Comparison of ENCODE assay signal across 9 cellular contexts in the genomic region with DNA sequence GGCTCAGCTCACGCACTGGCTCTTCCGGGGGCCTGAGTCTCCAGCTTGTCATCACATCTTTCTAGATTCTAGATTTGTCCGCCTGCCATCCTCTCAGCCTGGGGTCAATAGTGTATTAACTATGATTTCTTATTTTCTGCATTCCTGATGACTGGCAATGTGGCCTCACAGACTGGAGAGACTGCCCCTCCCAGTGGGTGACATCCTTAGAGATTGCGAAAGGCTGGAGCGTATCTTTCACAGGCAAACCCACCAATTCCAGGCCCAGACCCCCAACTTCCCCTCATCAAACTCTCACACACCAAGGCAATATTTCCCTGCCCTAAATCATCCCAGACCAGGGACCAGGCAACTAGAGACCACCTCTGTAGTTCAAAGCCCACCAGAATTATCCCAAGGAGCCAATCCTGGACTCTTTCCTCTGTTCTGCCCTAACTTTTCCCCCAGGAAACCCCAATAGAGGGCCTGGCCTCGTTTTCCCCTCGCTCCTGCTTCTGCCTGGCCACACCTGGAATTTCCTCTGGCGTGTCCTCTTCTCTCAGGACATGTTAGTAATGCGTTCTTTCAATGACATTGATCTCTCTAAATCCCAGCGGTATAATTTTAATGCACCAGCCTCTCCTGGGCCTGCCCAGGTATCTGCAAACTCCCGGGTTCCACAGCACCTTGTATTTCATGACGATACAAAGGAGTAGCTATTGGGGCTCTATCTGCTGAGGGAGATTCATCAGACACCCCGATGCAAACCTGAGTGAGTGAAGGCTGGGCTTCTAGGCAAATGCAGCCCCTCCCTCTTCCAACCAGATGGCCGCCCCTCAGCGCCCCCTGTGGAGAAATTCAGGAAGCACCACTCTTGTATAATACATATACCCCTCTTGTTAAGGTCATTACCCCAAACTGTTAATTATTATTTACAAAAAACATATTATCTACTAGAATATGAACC. TPM values are rescaled to one million over a fixed set of nuclear protein-coding genes. Genes with fewer than 3 reads are reported as not detected.
DNase-seq lines count a peak whose midpoint lies in the region; TF ChIP-seq lines count a peak whose summit lies in the region.
"Had no signal": no experiment of that assay in that cellular context is flagged by ENCODE, and none has a peak within 500 bp of the region (broad histone marks: within the 10 kb centered on the region; RNA-seq: fewer than 3 reads in every experiment).

No MANE protein-coding gene starts in this region.

- no peaks in the 10 kb centered on the region for H3K9me3 ChIP-seq in sigmoid colon
- H3K9me3 ChIP-seq: psoas muscle had no signal

- POLR2A ChIA-PET in activated CD4-positive, alpha-beta memory T cell treated with anti-CD3 and anti-CD28 coated beads for 36 hours (lab: Charles Lee) = no interaction called here
- POLR2A ChIA-PET in activated CD4-positive, alpha-beta memory T cell treated with anti-CD3 and anti-CD28 coated beads, Interleukin-2, amount 10 ng/mL, durations not matched to agents 7 days and 5 days (lab: Charles Lee) = no interaction called here

- H3K36me3 Mint-ChIP-seq in activated CD4-positive, alpha-beta memory T cell treated with anti-CD3 and anti-CD28 coated beads for 36 hours = no peaks in the 10 kb centered on the region
- H3K36me3 Mint-ChIP-seq in activated CD4-positive, alpha-beta memory T cell treated with anti-CD3 and anti-CD28 coated beads, Interleukin-2, amount 10 ng/mL, durations not matched to agents 7 days and 5 days (ENCODE audit: low read depth) = no peaks in the 10 kb centered on the region

- peak; percentile 74 for TF ChIP-seq CTCF in NB4 (IDR thresholded peaks at IDR 0.05; ENCODE audit: low read depth, low read length)
- TF ChIP-seq CTCF in sigmoid colon (IDR thresholded peaks at IDR 0.05) = no peak

- H3K4me1 ChIP-seq in sigmoid colon = peaks cover 0 to 15% (median 6%) of the 10 kb centered on the region in 4 donors
- H3K4me1 ChIP-seq: psoas muscle had no signal

- no peak overlapping the region for H3K27ac Mint-ChIP-seq in activated CD4-positive, alpha-beta memory T cell treated with anti-CD3 and anti-CD28 coated beads for 36 hours
- H3K27ac Mint-ChIP-seq in activated CD4-positive, alpha-beta memory T cell treated with anti-CD3 and anti-CD28 coated beads, Interleukin-2, amount 10 ng/mL, durations not matched to agents 7 days and 5 days = no peak overlapping the region

- peaks cover 25% of the 10 kb centered on the region for H3K27me3 Mint-ChIP-seq in activated CD4-positive, alpha-beta memory T cell treated with anti-CD3 and anti-CD28 coated beads for 36 hours
- peaks cover 33% of the 10 kb centered on the region for H3K27me3 Mint-ChIP-seq in activated CD4-positive, alpha-beta memory T cell treated with anti-CD3 and anti-CD28 coated beads, Interleukin-2, amount 10 ng/mL, durations not matched to agents 7 days and 5 days

- H3K4me3 ChIP-seq in NB4 (ENCODE audit: low read depth, low read length) = no peak overlapping the region
- H3K4me3 ChIP-seq in sigmoid colon = no peak overlapping the region
- H3K4me3 ChIP-seq: psoas muscle had no signal

- DNase-seq in activated CD4-positive, alpha-beta memory T cell treated with anti-CD3 and anti-CD28 coated beads for 36 hours = peak; percentile 31
- DNase-seq in activated CD4-positive, alpha-beta memory T cell treated with anti-CD3 and anti-CD28 coated beads, Interleukin-2, amount 10 ng/mL, durations not matched to agents 7 days and 5 days = no peak
- peak; percentile 50 for DNase-seq in NB4 (ENCODE audit: low read depth)
- peak; percentile 9 for DNase-seq in central memory CD4-positive, alpha-beta T cell
- DNase-seq in sigmoid colon = peak; percentile 54
- DNase-seq in 8988T = no peak
- DNase-seq in NK-92 treated with Interleukin-12 subunit alpha and Interleukin-12 subunit beta, amount 100 ng/mL, for 24 hours (lab: John Stamatoyannopoulos, UW) = no peak
- no peak for DNase-seq in Ammon's horn (ENCODE audit: low spot score)
- DNase-seq: psoas muscle had no signal

- TF ChIP-seq EP300 in sigmoid colon (IDR thresholded peaks at IDR 0.05) = no peak

- CTCF ChIA-PET in activated CD4-positive, alpha-beta memory T cell treated with anti-CD3 and anti-CD28 coated beads for 36 hours (lab: Charles Lee) = interaction anchor here (0.6 to 1.2 kb wide), 3 partner anchors 74 to 657 kb away, joined by 3 to 6 read pairs (median 4); no protein-coding TSS in a partner anchor
- CTCF ChIA-PET in activated CD4-positive, alpha-beta memory T cell treated with anti-CD3 and anti-CD28 coated beads, Interleukin-2, amount 10 ng/mL, durations not matched to agents 7 days and 5 days (lab: Charles Lee) = interaction anchor here (1.0 to 1.4 kb wide), 3 partner anchors 15 to 77 kb away, joined by 3 to 4 read pairs (median 3); no protein-coding TSS in a partner anchor

- no peak overlapping the region for H3K27ac ChIP-seq in sigmoid colon
- H3K27ac ChIP-seq: psoas muscle had no signal

- intact Hi-C loops in activated CD4-positive, alpha-beta memory T cell treated with anti-CD3 and anti-CD28 coated beads for 36 hours (cut with micrococcal nuclease) = no loop called here
- intact Hi-C loops in sigmoid colon (cut with DNase I) = no loop called here

- TF ChIP-seq POLR2A in NB4 (IDR thresholded peaks at IDR 0.05; ENCODE audit: extremely low read depth, insufficient read length) (no peak), sigmoid colon (IDR thresholded peaks at IDR 0.05) (no peak)

- no peak overlapping the region for H3K4me3 Mint-ChIP-seq in activated CD4-positive, alpha-beta memory T cell treated with anti-CD3 and anti-CD28 coated beads for 36 hours
- H3K4me3 Mint-ChIP-seq in activated CD4-positive, alpha-beta memory T cell treated with anti-CD3 and anti-CD28 coated beads, Interleukin-2, amount 10 ng/mL, durations not matched to agents 7 days and 5 days = no peak overlapping the region

- no peaks in the 10 kb centered on the region for H3K36me3 ChIP-seq in sigmoid colon

- H3K9me3 Mint-ChIP-seq in activated CD4-positive, alpha-beta memory T cell treated with anti-CD3 and anti-CD28 coated beads for 36 hours = no peaks in the 10 kb centered on the region
- no peaks in the 10 kb centered on the region for H3K9me3 Mint-ChIP-seq in activated CD4-positive, alpha-beta memory T cell treated with anti-CD3 and anti-CD28 coated beads, Interleukin-2, amount 10 ng/mL, durations not matched to agents 7 days and 5 days

- H3K4me1 Mint-ChIP-seq in activated CD4-positive, alpha-beta memory T cell treated with anti-CD3 and anti-CD28 coated beads for 36 hours (ENCODE audit: low read depth) = peaks cover 7% of the 10 kb centered on the region
- no peaks in the 10 kb centered on the region for H3K4me1 Mint-ChIP-seq in activated CD4-positive, alpha-beta memory T cell treated with anti-CD3 and anti-CD28 coated beads, Interleukin-2, amount 10 ng/mL, durations not matched to agents 7 days and 5 days

- WGBS in sigmoid colon, 2 donors = 67 to 70% methylated on average over 15 of the region's 15 CpGs

- peaks cover 4 to 29% (median 16%) of the 10 kb centered on the region in 3 donors for H3K27me3 ChIP-seq in sigmoid colon

RNA-seq across cellular contexts. Expression of a gene that starts 2.4 kb away (rescaled TPM):
- total RNA-seq in activated CD4-positive, alpha-beta memory T cell treated with anti-CD3 and anti-CD28 coated beads for 36 hours = not detected
- total RNA-seq in activated CD4-positive, alpha-beta memory T cell treated with anti-CD3 and anti-CD28 coated beads, Interleukin-2, amount 10 ng/mL, durations not matched to agents 7 days and 5 days = not detected
- 1 to 10 TPM in 2 of 4 donors, under 1 TPM in 2; 0.16 to 1.4 (median 0.94) TPM for total RNA-seq in sigmoid colon
- 1 to 10 TPM in 1 of 3 donors, under 1 TPM in 1, not detected in 1; 0.34 to 1.2 TPM for polyA plus RNA-seq in sigmoid colon
- total RNA-seq: psoas muscle had no signal

Comparison
In these comparisons a context has a peak if more than half of its experiments do, and no peak if none do; other contexts are left out.
1. DNase-seq: peak in activated CD4-positive, alpha-beta memory T cell treated with anti-CD3 and anti-CD28 coated beads for 36 hours (single experiment), NB4 (single experiment), central memory CD4-positive, alpha-beta T cell (single experiment) and sigmoid colon (single experiment); none in activated CD4-positive, alpha-beta memory T cell treated with anti-CD3 and anti-CD28 coated beads, Interleukin-2, amount 10 ng/mL, durations not matched to agents 7 days and 5 days (single experiment), 8988T (single experiment), NK-92 treated with Interleukin-12 subunit alpha and Interleukin-12 subunit beta, amount 100 ng/mL, for 24 hours (single experiment) and Ammon's horn (single experiment).